In genomic region chr15:31332681-31333071, GRCh38 we compare ENCODE assay signal across 13 cellular contexts. TPM values are rescaled to one million over a fixed set of nuclear protein-coding genes. Genes with fewer than 3 reads are reported as not detected.
DNase-seq lines count a peak whose midpoint lies in the region; ATAC-seq, FAIRE-seq and TF ChIP-seq lines count a peak whose summit lies in the region.
"Had no signal": no experiment of that assay in that cellular context is flagged by ENCODE, and none has a peak within 500 bp of the region (broad histone marks: within the 10 kb centered on the region; RNA-seq: fewer than 3 reads in every experiment).

No MANE protein-coding gene starts in this region.

- FAIRE-seq in small intestine (lab: Jason Lieb, UNC) = no peak
- FAIRE-seq: endometrium had no signal

- H3K4me2 ChIP-seq in DND-41 (ENCODE audit: insufficient read depth, low read length) (peak overlapping the region; percentile 46; the same call in 1 of the 2 replicates), OCI-LY3 (ENCODE audit: low read length) (0 out of 2 replicates have a peak overlapping the region, but pooled peaks have one; percentile 8)

- H2AFZ ChIP-seq in DND-41 (ENCODE audit: low read depth, low read length) = no peak overlapping the region
- H2AFZ ChIP-seq in OCI-LY3 (ENCODE audit: low read depth, low read length) = no peak overlapping the region

- peak overlapping the region; percentile 54; the same call in 1 of the 2 replicates for H3K27ac ChIP-seq in DND-41 (ENCODE audit: low read length)
- no peak overlapping the region for H3K27ac ChIP-seq in OCI-LY3 (ENCODE audit: low read length)
- peak overlapping the region; percentile 29 for H3K27ac ChIP-seq in effector memory CD4-positive, alpha-beta T cell (ENCODE audit: insufficient read depth, low read length, poor library complexity, severe bottlenecking)
- H3K27ac ChIP-seq in small intestine (ENCODE audit: low read depth in 1 of 2, low read length in 1 of 2) = peak overlapping the region; percentile 12 to 33

- H3K4me1 ChIP-seq in DND-41 (ENCODE audit: insufficient read depth, low read length) = peaks cover 59% of the 10 kb centered on the region
- H3K4me1 ChIP-seq in OCI-LY3 (ENCODE audit: low read length) = peaks cover 50% of the 10 kb centered on the region
- H3K4me1 ChIP-seq in effector memory CD4-positive, alpha-beta T cell (ENCODE audit: control insufficient read depth, insufficient read depth, low read length, poor library complexity, severe bottlenecking) = peaks cover 82% of the 10 kb centered on the region
- peaks cover 43 to 46% of the 10 kb centered on the region in 2 donors for H3K4me1 ChIP-seq in small intestine (ENCODE audit: control insufficient read depth in 2 of 2, insufficient read depth in 1 of 2, low read depth in 1 of 2, low read length in 1 of 2)

- no peak for ATAC-seq in DND-41 (ENCODE audit: insufficient read depth, low read depth)
- ATAC-seq in HG02852 (IDR thresholded peaks at IDR 0.05; ENCODE audit: unreplicated experiment) = no peak

- H3K36me3 ChIP-seq in DND-41 (ENCODE audit: insufficient read depth, low read length) (peaks cover 57% of the 10 kb centered on the region), OCI-LY3 (replicated peaks; ENCODE audit: low read depth, low read length) (peaks cover 30% of the 10 kb centered on the region), small intestine (ENCODE audit: control insufficient read depth in 2 of 2, insufficient read depth in 2 of 2, low read length in 2 of 2) (no peaks in the 10 kb centered on the region)
- peaks cover 4% of the 10 kb centered on the region for H3K36me3 ChIP-seq in effector memory CD4-positive, alpha-beta T cell (ENCODE audit: control insufficient read depth, insufficient read depth, low read length)

- H3K27me3 ChIP-seq in DND-41 (ENCODE audit: insufficient read depth, low read length, poor library complexity) (no peaks in the 10 kb centered on the region), OCI-LY3 (ENCODE audit: low read depth, low read length) (no peaks in the 10 kb centered on the region), small intestine (ENCODE audit: control insufficient read depth in 2 of 2, insufficient read depth in 2 of 2, low read length in 2 of 2) (no peaks in the 10 kb centered on the region)
- H3K27me3 ChIP-seq in effector memory CD4-positive, alpha-beta T cell (replicated peaks; ENCODE audit: control insufficient read depth, insufficient read depth, low read length, poor library complexity, severe bottlenecking) = no peaks in the 10 kb centered on the region

- H3K9me3 ChIP-seq in DND-41 (ENCODE audit: insufficient read depth, low read length, severe bottlenecking) (no peaks in the 10 kb centered on the region), OCI-LY3 (ENCODE audit: insufficient read depth, low read length) (no peaks in the 10 kb centered on the region), small intestine (ENCODE audit: control insufficient read depth, low read depth) (no peaks in the 10 kb centered on the region)
- H3K9me3 ChIP-seq in effector memory CD4-positive, alpha-beta T cell (ENCODE audit: control insufficient read depth, low read length) = no peaks in the 10 kb centered on the region

- H3K9ac ChIP-seq in DND-41 (ENCODE audit: low read depth, low read length) (no peak overlapping the region), OCI-LY3 (ENCODE audit: low read length) (no peak overlapping the region)

- 93 to 100% (median 97%) methylated on average over 1 of the region's 1 CpG for WGBS in small intestine, 3 donors

- DNase-seq in DND-41 (no peak), small intestine (no peak), COR-L47 (lab: John Stamatoyannopoulos, UW) (no peak), HCEC 1CT (no peak)
- no peak for DNase-seq in effector memory CD4-positive, alpha-beta T cell
- DNase-seq: aorta, DMS79, NCI-H524, SHP77 had no signal

- H3K79me2 ChIP-seq in DND-41 (ENCODE audit: insufficient read depth, low read length) (peaks cover 98% of the 10 kb centered on the region), OCI-LY3 (ENCODE audit: low read length) (peaks cover 97% of the 10 kb centered on the region)

- TF ChIP-seq CTCF in DND-41 (IDR thresholded peaks at IDR 0.05; ENCODE audit: borderline replicate concordance, extremely low read depth, low read length, poor library complexity, severe bottlenecking) = no peak
- no peak for TF ChIP-seq CTCF in OCI-LY3 (IDR thresholded peaks at IDR 0.05; ENCODE audit: low read depth, low read length)

- H4K20me1 ChIP-seq in DND-41 (ENCODE audit: insufficient read depth, low read length) (peaks cover 93% of the 10 kb centered on the region), OCI-LY3 (ENCODE audit: insufficient read depth, low read length) (peaks cover 81% of the 10 kb centered on the region)

- H3K4me3 ChIP-seq in DND-41 (ENCODE audit: low read depth in 1 of 2, low read length in 2 of 2) (no peak overlapping the region; a peak in 1 of 4 replicates), OCI-LY3 (ENCODE audit: low read length) (no peak overlapping the region), small intestine (ENCODE audit: low read depth in 1 of 2, low read length in 2 of 2) (no peak overlapping the region)
- H3K4me3 ChIP-seq in effector memory CD4-positive, alpha-beta T cell (ENCODE audit: insufficient read depth, low read depth, low read length, poor library complexity, severe bottlenecking) = no peak overlapping the region
- H3K4me3 ChIP-seq: skin epidermis had no signal

RNA-seq across cellular contexts. Expression of gene KLF13, which starts 6.0 kb away (rescaled TPM):
- 10 to 100 TPM; 50.6 to 61.3 (median 51.9) TPM for polyA plus RNA-seq in small intestine
